In genomic region chr18:55552498-55553189, GRCh38 we compare ENCODE assay signal across 21 cellular contexts. TPM values are rescaled to one million over a fixed set of nuclear protein-coding genes. Genes with fewer than 3 reads are reported as not detected.
DNase-seq lines count a peak whose midpoint lies in the region; ATAC-seq and TF ChIP-seq lines count a peak whose summit lies in the region.
"Had no signal": no experiment of that assay in that cellular context is flagged by ENCODE, and none has a peak within 500 bp of the region (broad histone marks: within the 10 kb centered on the region; RNA-seq: fewer than 3 reads in every experiment).

No MANE protein-coding gene starts in this region.

- intact Hi-C loops in IMR-90 (cut with micrococcal nuclease) (no loop called here), prostate gland (cut with DNase I) (no loop called here)

- no peak overlapping the region for H3K14ac ChIP-seq in IMR-90 (replicated peaks; ENCODE audit: low read depth, low read length)

- CTCF ChIA-PET in IMR-90 (lab: Yijun Ruan, JAX) = no interaction called here

- peaks cover 16% of the 10 kb centered on the region for H3K9me1 ChIP-seq in IMR-90 (ENCODE audit: insufficient read depth, low read length)

- no peak overlapping the region for H2AK9ac ChIP-seq in IMR-90 (replicated peaks; ENCODE audit: low read depth, low read length, poor library complexity)

- in situ Hi-C loops in IMR-90 (cut with MboI; ENCODE audit: low sequenced_read_pairs) = no loop called here

- peaks cover 8% of the 10 kb centered on the region for H3K4me1 ChIP-seq in IMR-90 (ENCODE audit: control insufficient read depth, insufficient read depth, low read length)
- no peaks in the 10 kb centered on the region for H3K4me1 ChIP-seq in prostate gland (replicated peaks)

- no peak overlapping the region for H2BK15ac ChIP-seq in IMR-90 (ENCODE audit: low read depth, low read length)

- H3K9me3 ChIP-seq in IMR-90 (ENCODE audit: control insufficient read depth, insufficient read depth, low read length) (no peaks in the 10 kb centered on the region), prostate gland (no peaks in the 10 kb centered on the region)
- H3K9me3 ChIP-seq: thyroid gland had no signal

- no TSS peak for BruUV-seq in IMR-90 (replicated peaks; lab: Mats Ljungman, UMichigan)

- dilution Hi-C loops in IMR-90 (cut with HindIII; ENCODE audit: low sequenced_read_pairs, unreplicated experiment) = no loop called here

- TF ChIP-seq CTCF in IMR-90 (conservative IDR thresholded peaks at IDR 0.05; ENCODE audit: low read depth, low read length) (no peak), prostate gland (IDR thresholded peaks at IDR 0.05) (no peak)

- no peaks in the 10 kb centered on the region for H3K27me3 ChIP-seq in IMR-90 (ENCODE audit: control insufficient read depth, insufficient read depth, low read length)
- no peaks in the 10 kb centered on the region for H3K27me3 ChIP-seq in prostate gland (replicated peaks; ENCODE audit: insufficient read depth)
- H3K27me3 ChIP-seq: cardiac muscle cell, thyroid gland had no signal

- H3K23ac ChIP-seq in IMR-90 (ENCODE audit: low read depth, low read length) = peak overlapping the region; percentile 15

- peaks cover 26 to 69% of the 10 kb centered on the region in 2 experiments for H3K79me1 ChIP-seq in IMR-90 (ENCODE audit: low read depth in 1 of 2, low read length in 2 of 2)

- POLR2A ChIA-PET in IMR-90 (lab: Charles Lee; ENCODE audit: unreplicated experiment) = no interaction called here

- H2BK120ac ChIP-seq in IMR-90 (ENCODE audit: low read depth, low read length) = no peak overlapping the region

- peaks cover 5% of the 10 kb centered on the region; the same call in 1 of the 2 replicates for H4K20me1 ChIP-seq in IMR-90 (ENCODE audit: insufficient read depth, low read length)

- no peak overlapping the region for H2AFZ ChIP-seq in IMR-90 (replicated peaks; ENCODE audit: low read length, poor library complexity)

- H3K27ac ChIP-seq in IMR-90 (ENCODE audit: insufficient read depth, low read length) (no peak overlapping the region), prostate gland (no peak overlapping the region)
- H3K27ac ChIP-seq: cardiac muscle cell, thyroid gland had no signal

- peak overlapping the region in 1 of 2 experiments; percentile 11; a peak in 1 of 4 replicates for H4K8ac ChIP-seq in IMR-90 (ENCODE audit: low read depth in 2 of 2, low read length in 2 of 2)

- H4K91ac ChIP-seq in IMR-90 (ENCODE audit: insufficient read depth, low read depth, low read length) = no peak overlapping the region

- peak overlapping the region; percentile 1 for H3K4me2 ChIP-seq in IMR-90 (ENCODE audit: low read depth, low read length)

- peak; percentile 91 for DNase-seq in IMR-90
- DNase-seq in NCI-H2107 treated with DMSO at 0.1 percent for 48 hours (lab: John Stamatoyannopoulos, UW; ENCODE audit: unreplicated experiment) = peak; percentile 99
- DNase-seq in astrocyte of the hippocampus (ENCODE audit: low read depth, low spot score) = peak; percentile 74
- peak; percentile 38 for DNase-seq in retina
- DNase-seq in prostate gland (ENCODE audit: low spot score) = no peak
- DNase-seq in amniotic stem cell (lab: John Stamatoyannopoulos, UW) = no peak
- DNase-seq: activated CD4-positive, alpha-beta T cell treated with anti-CD3 and anti-CD28 coated beads for 1 hour; activated CD8-positive, alpha-beta memory T cell treated with anti-CD3 and anti-CD28 coated beads, Interleukin-2, amount 50 U/mL, for 4 hours; activated naive CD4-positive, alpha-beta T cell treated with anti-CD3 and anti-CD28 coated beads, Interleukin-2, amount 10 ng/mL, durations not matched to agents 7 days and 5 days; CD4-positive, CD25-positive, alpha-beta regulatory T cell; EL; endodermal cell; glutamatergic neuron; KG1; thyroid gland had no signal

- WGBS in IMR-90 (ENCODE audit: extremely low coverage in 2 of 2, insufficient read length in 1 of 2), 2 experiments = 41% methylated on average over 4 of the region's 11 CpGs; no CpG with 5 or more reads in 1 of the 2 experiments
- 75% methylated on average over 11 of the region's 11 CpGs for WGBS in prostate gland

- H2BK5ac ChIP-seq in IMR-90 (ENCODE audit: low read depth, low read length, poor library complexity, severe bottlenecking) = no peak overlapping the region

- no peak overlapping the region for H3K4me3 ChIP-seq in IMR-90 (ENCODE audit: insufficient read depth, low read depth, low read length)
- no peak overlapping the region for H3K4me3 ChIP-seq in prostate gland
- H3K4me3 ChIP-seq: cardiac muscle cell, thyroid gland had no signal

- no peak for TF ChIP-seq RAD21 in IMR-90 (IDR thresholded peaks at IDR 0.05; ENCODE audit: low read length)

- peak; percentile 56; the same call in 1 of the 2 replicates for TF ChIP-seq POLR2A in IMR-90 (IDR thresholded peaks at IDR 0.05; ENCODE audit: low read depth, low read length)
- TF ChIP-seq POLR2A in prostate gland (IDR thresholded peaks at IDR 0.05) = no peak

- no peak overlapping the region for H4K5ac ChIP-seq in IMR-90 (ENCODE audit: low read depth, low read length)

- no peak overlapping the region for H3K9ac ChIP-seq in IMR-90 (ENCODE audit: low read depth, low read length)

- 0 out of 2 replicates have a peak overlapping the region, but pooled peaks have one; percentile 16 for H3K56ac ChIP-seq in IMR-90 (ENCODE audit: extremely low read depth, insufficient read depth, low read length)

- H3K18ac ChIP-seq in IMR-90 (ENCODE audit: low read depth, low read length) = no peak overlapping the region

- no peak overlapping the region; the same call in 1 of the 2 replicates for H3K4ac ChIP-seq in IMR-90 (ENCODE audit: low read depth, low read length)

- H3K36me3 ChIP-seq in IMR-90 (ENCODE audit: control insufficient read depth, insufficient read depth, low read length) (peaks cover 3% of the 10 kb centered on the region; the same call in 1 of the 2 replicates), prostate gland (no peaks in the 10 kb centered on the region)
- H3K36me3 ChIP-seq: cardiac muscle cell, thyroid gland had no signal

- no peak overlapping the region for H2AK5ac ChIP-seq in IMR-90 (ENCODE audit: low read depth, low read length)

- no peak overlapping the region for H2BK20ac ChIP-seq in IMR-90 (ENCODE audit: low read depth, low read length)

- peak; percentile 35 for ATAC-seq in IMR-90 (ENCODE audit: low read depth)
- no peak for ATAC-seq in HG03439 (IDR thresholded peaks at IDR 0.05; ENCODE audit: unreplicated experiment)
- ATAC-seq in HG02623 (IDR thresholded peaks at IDR 0.05; ENCODE audit: unreplicated experiment) = no peak
- ATAC-seq: HCT116, left lobe of liver, Panc1 had no signal

TF ChIP-seq in IMR-90, 13 proteins besides CTCF, POLR2A, EP300 and RAD21:
- no peak for TF ChIP-seq CHD1 (IDR thresholded peaks at IDR 0.05; ENCODE audit: low read depth, low read length)
- TF ChIP-seq BHLHE40 (IDR thresholded peaks at IDR 0.05; ENCODE audit: low read depth, low read length) = no peak
- TF ChIP-seq RCOR1 (IDR thresholded peaks at IDR 0.05; ENCODE audit: insufficient replicate concordance, low read length) = no peak

RNA-seq across cellular contexts. Expression of gene TCF4, which starts 35.3 kb away (rescaled TPM):
- 83.9 and 87.1 TPM in 2 replicates for total RNA-seq in IMR-90 (2012; rRNA removed)
- polyA plus RNA-seq in IMR-90 (2012; rRNA removed) = 29.0 and 30.0 TPM in 2 replicates
- polyA plus RNA-seq in IMR-90 (2012; cell fraction: cytosol; rRNA removed) = 9.9 and 15.3 TPM in 2 replicates
- 22.4 and 46.6 TPM in 2 replicates for polyA plus RNA-seq in IMR-90 (2012; cell fraction: nucleus; rRNA removed; ENCODE audit: low replicate concordance)
- total RNA-seq in prostate gland = 10 to 100 TPM; 29.8 to 87.2 TPM

Comparison
In these comparisons a context has a peak if more than half of its experiments do, and no peak if none do; other contexts are left out.
1. DNase-seq: peak in IMR-90 (single experiment), NCI-H2107 treated with DMSO at 0.1 percent for 48 hours (single experiment), astrocyte of the hippocampus (single experiment) and retina (single experiment); none in prostate gland (single experiment) and amniotic stem cell (single experiment).